22 cellular contexts compared by ENCODE assay signal in the genomic region with DNA sequence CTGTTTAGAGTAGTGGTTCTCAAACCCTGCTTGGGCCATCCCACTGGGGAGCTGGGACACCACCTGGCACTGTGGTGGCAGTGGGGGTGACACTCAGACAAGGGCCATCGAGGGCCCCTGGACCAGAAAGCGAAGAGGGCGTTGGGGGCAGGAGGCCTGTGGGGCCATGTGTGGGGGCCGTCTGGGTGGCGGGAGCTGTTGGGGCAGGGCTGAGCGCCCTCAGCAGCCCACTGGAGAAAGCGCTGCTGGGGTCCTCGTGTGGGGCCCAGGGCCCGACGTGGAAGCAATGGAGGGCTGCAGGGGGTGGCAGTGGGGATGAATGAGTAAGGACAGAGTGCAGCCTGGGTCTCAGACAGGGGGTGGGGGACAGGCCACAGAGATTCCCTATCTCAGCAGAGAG.
"Had no signal": no experiment of that assay in that cellular context is flagged by ENCODE, and none has a peak within 500 bp of the region (broad histone marks: within the 10 kb centered on the region; RNA-seq: fewer than 3 reads in every experiment).

No MANE protein-coding gene starts in this region.

- H3K27ac ChIP-seq: esophagus squamous epithelium, hepatocyte, SJSA1 had no signal

- H3K27me3 Mint-ChIP-seq: activated CD4-positive, alpha-beta T cell treated with anti-CD3 and anti-CD28 coated beads, Interleukin-2, amount 10 ng/mL, durations not matched to agents 7 days and 5 days; activated naive CD8-positive, alpha-beta T cell; effector memory CD8-positive, alpha-beta T cell; progenitor cell of endocrine pancreas had no signal

- H3K27ac Mint-ChIP-seq: activated CD4-positive, alpha-beta T cell treated with anti-CD3 and anti-CD28 coated beads, Interleukin-2, amount 10 ng/mL, durations not matched to agents 7 days and 5 days; activated CD8-positive, alpha-beta T cell treated with anti-CD3 and anti-CD28 coated beads, Interleukin-2, amount 10 ng/mL, durations not matched to agents 7 days and 5 days; activated naive CD8-positive, alpha-beta T cell; effector memory CD8-positive, alpha-beta T cell; mesothelial cell of epicardium; nephron progenitor cell; progenitor cell of endocrine pancreas had no signal

- DNase-seq: activated CD4-positive, alpha-beta T cell treated with anti-CD3 and anti-CD28 coated beads, Interleukin-2, amount 10 ng/mL, durations not matched to agents 7 days and 5 days; activated CD8-positive, alpha-beta T cell treated with anti-CD3 and anti-CD28 coated beads, Interleukin-2, amount 10 ng/mL, durations not matched to agents 7 days and 5 days; activated effector memory CD4-positive, alpha-beta T cell treated with anti-CD3 and anti-CD28 coated beads, Interleukin-2, amount 50 U/mL, for 16 hours; activated T-cell treated with anti-CD3 and anti-CD28 coated beads, Interleukin-2, amount 50 U/mL, for 48 hours; dermis blood vessel endothelial cell; effector memory CD8-positive, alpha-beta T cell; esophagus squamous epithelium; left colon; nephron progenitor cell; occipital lobe; right cardiac atrium; small intestine; stimulated activated CD4-positive, alpha-beta T cell treated with anti-CD3 and anti-CD28 coated beads, Interleukin-15, amount 100 ng/mL, for 24 hours; stimulated activated CD4-positive, alpha-beta T cell treated with anti-CD3 and anti-CD28 coated beads, Interleukin-2, amount 100 ng/mL, for 48 hours; SW 1271; tibial artery had no signal

- H3K4me1 ChIP-seq: SJSA1 had no signal

- H3K27me3 ChIP-seq: esophagus squamous epithelium, hepatocyte, SJSA1, tibial artery had no signal

- H3K4me1 Mint-ChIP-seq: activated CD4-positive, alpha-beta T cell treated with anti-CD3 and anti-CD28 coated beads, Interleukin-2, amount 10 ng/mL, durations not matched to agents 7 days and 5 days; mesothelial cell of epicardium had no signal

- H3K4me3 Mint-ChIP-seq: activated CD4-positive, alpha-beta T cell treated with anti-CD3 and anti-CD28 coated beads, Interleukin-2, amount 10 ng/mL, durations not matched to agents 7 days and 5 days; activated CD8-positive, alpha-beta T cell treated with anti-CD3 and anti-CD28 coated beads, Interleukin-2, amount 10 ng/mL, durations not matched to agents 7 days and 5 days; activated naive CD8-positive, alpha-beta T cell; effector memory CD8-positive, alpha-beta T cell; mesothelial cell of epicardium; nephron progenitor cell had no signal

- H3K4me3 ChIP-seq: esophagus squamous epithelium, hepatocyte, lung, SJSA1, tibial artery had no signal

- H3K9me3 Mint-ChIP-seq: activated CD4-positive, alpha-beta T cell treated with anti-CD3 and anti-CD28 coated beads, Interleukin-2, amount 10 ng/mL, durations not matched to agents 7 days and 5 days; effector memory CD8-positive, alpha-beta T cell; mesothelial cell of epicardium; nephron progenitor cell had no signal

- ATAC-seq: activated CD8-positive, alpha-beta T cell treated with anti-CD3 and anti-CD28 coated beads, Interleukin-2, amount 10 ng/mL, durations not matched to agents 7 days and 5 days; effector memory CD8-positive, alpha-beta T cell; left colon; right cardiac atrium had no signal

- H3K9me3 ChIP-seq: esophagus squamous epithelium, SJSA1, tibial artery had no signal

- H3K36me3 Mint-ChIP-seq: activated naive CD8-positive, alpha-beta T cell had no signal
